35 cellular contexts compared by ENCODE assay signal in genomic region chr6:33406161-33406560, GRCh38. TPM values are rescaled to one million over a fixed set of nuclear protein-coding genes. Genes with fewer than 3 reads are reported as not detected.
DNase-seq lines count a peak whose midpoint lies in the region; ATAC-seq and TF ChIP-seq lines count a peak whose summit lies in the region.
"Had no signal": no experiment of that assay in that cellular context is flagged by ENCODE, and none has a peak within 500 bp of the region (broad histone marks: within the 10 kb centered on the region; RNA-seq: fewer than 3 reads in every experiment).

No MANE protein-coding gene starts in this region.

- H3K4me3 ChIP-seq in CD4-positive, alpha-beta memory T cell (ENCODE audit: low read length in 2 of 2), result no peak overlapping the region
- no peak overlapping the region for H3K4me3 ChIP-seq in body of pancreas
- H3K4me3 ChIP-seq: esophagus muscularis mucosa, left ventricle myocardium inferior, neural progenitor cell, PC-9, skin epidermis, testis had no signal

- peaks cover 71% of the 10 kb centered on the region for H3K36me3 Mint-ChIP-seq in activated CD4-positive, alpha-beta T cell treated with anti-CD3 and anti-CD28 coated beads, Interleukin-2, amount 10 ng/mL, durations not matched to agents 7 days and 5 days (ENCODE audit: low read depth)
- H3K36me3 Mint-ChIP-seq in CD4-positive, alpha-beta memory T cell, result peaks cover 0 to 1% of the 10 kb centered on the region in 2 donors
- H3K36me3 Mint-ChIP-seq in effector memory CD8-positive, alpha-beta T cell (ENCODE audit: insufficient read depth), result peaks cover 13% of the 10 kb centered on the region

- no peak overlapping the region for H3K4me3 Mint-ChIP-seq in activated CD4-positive, alpha-beta T cell treated with anti-CD3 and anti-CD28 coated beads, Interleukin-2, amount 10 ng/mL, durations not matched to agents 7 days and 5 days
- peak overlapping the region in 2 of 8 donors; percentile 22 to 60 for H3K4me3 Mint-ChIP-seq in CD4-positive, alpha-beta memory T cell
- no peak overlapping the region for H3K4me3 Mint-ChIP-seq in effector memory CD8-positive, alpha-beta T cell
- H3K4me3 Mint-ChIP-seq: neural progenitor cell; stimulated activated naive CD8-positive, alpha-beta T cell treated with anti-CD3 and anti-CD28 coated beads, Interleukin-15, Interleukin-2, amounts not matched to agents 100 ng/mL and 50 ng/mL, for 24 hours had no signal

- H3K36me3 ChIP-seq in CD4-positive, alpha-beta memory T cell (ENCODE audit: insufficient read depth, low read length), result no peaks in the 10 kb centered on the region
- H3K36me3 ChIP-seq in body of pancreas (replicated peaks in 1 of 2; ENCODE audit: insufficient read depth in 1 of 2, low read depth in 2 of 2), result no peaks in the 10 kb centered on the region
- H3K36me3 ChIP-seq: esophagus muscularis mucosa, left ventricle myocardium inferior had no signal

- H3K27me3 ChIP-seq in CD4-positive, alpha-beta memory T cell (ENCODE audit: insufficient read depth, low read length), result no peaks in the 10 kb centered on the region
- no peaks in the 10 kb centered on the region for H3K27me3 ChIP-seq in body of pancreas
- H3K27me3 ChIP-seq: esophagus muscularis mucosa, neural progenitor cell, testis had no signal

- H3K9me3 ChIP-seq in CD4-positive, alpha-beta memory T cell (ENCODE audit: control insufficient read depth in 1 of 2, low read length in 2 of 2), result no peaks in the 10 kb centered on the region
- no peaks in the 10 kb centered on the region for H3K9me3 ChIP-seq in body of pancreas
- H3K9me3 ChIP-seq: esophagus muscularis mucosa, left ventricle myocardium inferior, SK-N-SH, testis had no signal

- no peak for TF ChIP-seq POLR2A in body of pancreas (IDR thresholded peaks at IDR 0.05)

- peak overlapping the region; percentile 81 for H3K27ac Mint-ChIP-seq in activated CD4-positive, alpha-beta T cell treated with anti-CD3 and anti-CD28 coated beads, Interleukin-2, amount 10 ng/mL, durations not matched to agents 7 days and 5 days
- peak overlapping the region in 5 of 7 donors; percentile 47 to 84 (median 68) for H3K27ac Mint-ChIP-seq in CD4-positive, alpha-beta memory T cell
- H3K27ac Mint-ChIP-seq in effector memory CD8-positive, alpha-beta T cell, result peak overlapping the region; percentile 38 to 64
- H3K27ac Mint-ChIP-seq: neural progenitor cell; stimulated activated naive CD8-positive, alpha-beta T cell treated with anti-CD3 and anti-CD28 coated beads, Interleukin-15, Interleukin-2, amounts not matched to agents 100 ng/mL and 50 ng/mL, for 24 hours had no signal

- no peak overlapping the region for H3K27ac ChIP-seq in CD4-positive, alpha-beta memory T cell (ENCODE audit: low read depth, low read length)
- H3K27ac ChIP-seq in body of pancreas, result no peak overlapping the region
- H3K27ac ChIP-seq: C4-2B, esophagus muscularis mucosa, left ventricle myocardium inferior, neural progenitor cell, parathyroid adenoma, PC-9, skin epidermis, testis had no signal

- peaks cover 46% of the 10 kb centered on the region for H3K4me1 Mint-ChIP-seq in activated CD4-positive, alpha-beta T cell treated with anti-CD3 and anti-CD28 coated beads, Interleukin-2, amount 10 ng/mL, durations not matched to agents 7 days and 5 days
- peaks cover 15 to 38% (median 28%) of the 10 kb centered on the region in 4 donors for H3K4me1 Mint-ChIP-seq in CD4-positive, alpha-beta memory T cell
- peaks cover 16 to 31% of the 10 kb centered on the region in 2 donors for H3K4me1 Mint-ChIP-seq in effector memory CD8-positive, alpha-beta T cell (ENCODE audit: low read depth in 2 of 2)

- CTCF ChIA-PET in activated CD4-positive, alpha-beta T cell treated with anti-CD3 and anti-CD28 coated beads, Interleukin-2, amount 10 ng/mL, durations not matched to agents 7 days and 5 days (lab: Charles Lee), result interaction anchor here (0.9 kb wide), 2 partner anchors 11 to 14 kb away, joined by 3 to 4 read pairs; partner anchors contain the start of gene KIFC1
- CTCF ChIA-PET in CD4-positive, alpha-beta memory T cell (lab: Charles Lee; ENCODE audit: partially characterized antibody), result interaction anchor here (2.7 kb wide), 1 partner anchor 16 kb away, joined by 7 read pairs; no protein-coding TSS in a partner anchor

- intact Hi-C loops in CD4-positive, alpha-beta memory T cell (cut with micrococcal nuclease), result no loop called here
- intact Hi-C loops in body of pancreas (cut with DNase I), result no loop called here

- POLR2A ChIA-PET in activated CD4-positive, alpha-beta T cell treated with anti-CD3 and anti-CD28 coated beads, Interleukin-2, amount 10 ng/mL, durations not matched to agents 7 days and 5 days (lab: Charles Lee), result no interaction called here
- POLR2A ChIA-PET in CD4-positive, alpha-beta memory T cell (lab: Charles Lee; ENCODE audit: partially characterized antibody), result interaction anchor here (1.0 to 1.4 kb wide), 4 partner anchors 15 to 62 kb away, joined by 3 to 7 read pairs (median 4); no protein-coding TSS in a partner anchor

- no peak for DNase-seq in activated CD4-positive, alpha-beta T cell treated with anti-CD3 and anti-CD28 coated beads, Interleukin-2, amount 10 ng/mL, durations not matched to agents 7 days and 5 days
- no peak for DNase-seq in activated CD4-positive, alpha-beta T cell treated with anti-CD3 and anti-CD28 coated beads for 48 hours
- DNase-seq in CD4-positive, alpha-beta memory T cell, result no peak
- DNase-seq in effector memory CD8-positive, alpha-beta T cell, result no peak
- DNase-seq in body of pancreas, result no peak
- DNase-seq: 8988T; activated CD4-positive, CD25-positive, alpha-beta regulatory T cell treated with anti-CD3 and anti-CD28 coated beads, Interleukin-2, amount 50 U/mL, for 72 hours; activated CD8-positive, alpha-beta memory T cell treated with anti-CD3 and anti-CD28 coated beads for 24 hours; activated T-cell treated with anti-CD3 and anti-CD28 coated beads for 4 hours; cerebellar nuclear complex; dermis blood vessel endothelial cell; foreskin fibroblast; GOT3; head of caudate nucleus; islet precursor cell; left ventricle myocardium inferior; mesendoderm; MV-4-11; NCI-H1436 treated with DMSO at 0.1 percent for 48 hours; NCI-H2081 treated with DMSO at 0.1 percent for 48 hours; NCI-H2227 treated with DMSO at 0.1 percent for 48 hours; NCI-H69; PC-9; retina; SK-N-SH; testis had no signal

- no peak for ATAC-seq in effector memory CD8-positive, alpha-beta T cell (replicated peaks)
- ATAC-seq in body of pancreas (no peak), GM18909 (IDR thresholded peaks at IDR 0.05; ENCODE audit: poor library complexity, unreplicated experiment) (no peak)
- ATAC-seq: Right ventricle myocardium inferior had no signal

- no peaks in the 10 kb centered on the region for H3K27me3 Mint-ChIP-seq in activated CD4-positive, alpha-beta T cell treated with anti-CD3 and anti-CD28 coated beads, Interleukin-2, amount 10 ng/mL, durations not matched to agents 7 days and 5 days
- H3K27me3 Mint-ChIP-seq in CD4-positive, alpha-beta memory T cell, result no peaks in the 10 kb centered on the region
- H3K27me3 Mint-ChIP-seq in effector memory CD8-positive, alpha-beta T cell, result no peaks in the 10 kb centered on the region
- H3K27me3 Mint-ChIP-seq: stimulated activated naive CD8-positive, alpha-beta T cell treated with anti-CD3 and anti-CD28 coated beads, Interleukin-15, Interleukin-2, amounts not matched to agents 100 ng/mL and 50 ng/mL, for 24 hours had no signal

- WGBS in body of pancreas, 2 donors, result 90 to 91% methylated on average over 5 to 17 of the region's 17 CpGs

- H3K4me1 ChIP-seq in CD4-positive, alpha-beta memory T cell (ENCODE audit: insufficient read depth, low read length), result peaks cover 21% of the 10 kb centered on the region
- H3K4me1 ChIP-seq in body of pancreas, result no peaks in the 10 kb centered on the region
- H3K4me1 ChIP-seq: neural progenitor cell, parathyroid adenoma had no signal

- no peaks in the 10 kb centered on the region for H3K9me3 Mint-ChIP-seq in activated CD4-positive, alpha-beta T cell treated with anti-CD3 and anti-CD28 coated beads, Interleukin-2, amount 10 ng/mL, durations not matched to agents 7 days and 5 days
- H3K9me3 Mint-ChIP-seq in CD4-positive, alpha-beta memory T cell, result peaks cover 0 to 1% (median 0%) of the 10 kb centered on the region in 8 donors
- no peaks in the 10 kb centered on the region for H3K9me3 Mint-ChIP-seq in effector memory CD8-positive, alpha-beta T cell
- H3K9me3 Mint-ChIP-seq: activated T-helper 2 cell treated with anti-CD3 and anti-CD28 coated beads, Interferon-gamma antibody, Interleukin-2, Interleukin-4, amounts not matched to agents 10 μg/mL and 5 μg/mL and 100 μg/mL, durations not matched to agents 14 hours and 24 hours and 36 hours; neural progenitor cell; stimulated activated naive CD8-positive, alpha-beta T cell treated with anti-CD3 and anti-CD28 coated beads, Interleukin-15, Interleukin-2, amounts not matched to agents 100 ng/mL and 50 ng/mL, for 24 hours had no signal

- no peak for TF ChIP-seq CTCF in body of pancreas (IDR thresholded peaks at IDR 0.05)

RNA-seq across cellular contexts. Expression of gene PHF1, which starts 4.7 kb away (rescaled TPM):
- 10 to 100 TPM; 34.2 to 37.7 TPM for total RNA-seq in activated CD4-positive, alpha-beta T cell treated with anti-CD3 and anti-CD28 coated beads, Interleukin-2, amount 10 ng/mL, durations not matched to agents 7 days and 5 days
- 100 to 1,000 TPM; 220 TPM for total RNA-seq in CD4-positive, alpha-beta memory T cell
- 10 to 100 TPM; 61.2 to 81.8 TPM for polyA plus RNA-seq in CD4-positive, alpha-beta memory T cell
- 10 to 100 TPM; 58.3 to 73.9 TPM for total RNA-seq in body of pancreas

RNA-seq across cellular contexts. Expression of gene CUTA, which starts 11.7 kb away (rescaled TPM):
- 100 to 1,000 TPM; 191 to 207 TPM for total RNA-seq in activated CD4-positive, alpha-beta T cell treated with anti-CD3 and anti-CD28 coated beads, Interleukin-2, amount 10 ng/mL, durations not matched to agents 7 days and 5 days
- total RNA-seq in CD4-positive, alpha-beta memory T cell, result 100 to 1,000 TPM; 210 to 217 TPM
- 100 to 1,000 TPM; 371 to 407 TPM for polyA plus RNA-seq in CD4-positive, alpha-beta memory T cell
- 100 to 1,000 TPM in 1 of 2 donors, 10 to 100 TPM in 1; 87.7 to 126 TPM for total RNA-seq in body of pancreas

RNA-seq across cellular contexts. Expression of gene SYNGAP1, which starts 13.7 kb away (rescaled TPM):
- total RNA-seq in activated CD4-positive, alpha-beta T cell treated with anti-CD3 and anti-CD28 coated beads, Interleukin-2, amount 10 ng/mL, durations not matched to agents 7 days and 5 days, result 10 to 100 TPM; 42.9 to 44.9 TPM
- total RNA-seq in CD4-positive, alpha-beta memory T cell, result 10 to 100 TPM; 47.8 to 48.0 TPM
- polyA plus RNA-seq in CD4-positive, alpha-beta memory T cell, result 1 to 10 TPM in 1 of 2 donors, not detected in 1; 1.9 TPM
- 1 to 10 TPM; 5.4 to 5.6 TPM for total RNA-seq in body of pancreas

RNA-seq across cellular contexts. Expression of gene KIFC1, which starts 14.5 kb away (rescaled TPM):
- total RNA-seq in activated CD4-positive, alpha-beta T cell treated with anti-CD3 and anti-CD28 coated beads, Interleukin-2, amount 10 ng/mL, durations not matched to agents 7 days and 5 days, result 100 to 1,000 TPM; 157 to 167 TPM
- under 1 TPM; 0.61 to 0.69 TPM for total RNA-seq in CD4-positive, alpha-beta memory T cell
- polyA plus RNA-seq in CD4-positive, alpha-beta memory T cell, result under 1 TPM in 1 of 2 donors, not detected in 1; 0.54 TPM
- total RNA-seq in body of pancreas, result under 1 TPM in 1 of 2 donors, not detected in 1; 0.66 TPM

RNA-seq across cellular contexts. Expression of gene ZBTB9, which starts 48.2 kb away (rescaled TPM):
- 1 to 10 TPM; 9.0 to 9.9 TPM for total RNA-seq in activated CD4-positive, alpha-beta T cell treated with anti-CD3 and anti-CD28 coated beads, Interleukin-2, amount 10 ng/mL, durations not matched to agents 7 days and 5 days
- 10 to 100 TPM; 12.1 to 12.8 TPM for total RNA-seq in CD4-positive, alpha-beta memory T cell
- 10 to 100 TPM in 1 of 2 donors, 1 to 10 TPM in 1; 5.7 to 11.5 TPM for polyA plus RNA-seq in CD4-positive, alpha-beta memory T cell
- 1 to 10 TPM; 1.8 to 5.3 TPM for total RNA-seq in body of pancreas

Comparison
In these comparisons a context has a peak if more than half of its experiments do, and no peak if none do; other contexts are left out.
1. RNA of gene SYNGAP1, which starts 13.7 kb away (total RNA-seq): 47.8 to 48.0 TPM in CD4-positive, alpha-beta memory T cell and 42.9 to 44.9 TPM in activated CD4-positive, alpha-beta T cell treated with anti-CD3 and anti-CD28 coated beads, Interleukin-2, amount 10 ng/mL, durations not matched to agents 7 days and 5 days; 5.4 to 5.6 TPM in body of pancreas; every median in the first group is over 4 times any median in the second.
2. Peak in every context shown above with its lines, with median percentiles within 50 percentile points of each other: H3K27ac Mint-ChIP-seq.